ENCODE assay signal across 23 cellular contexts in the genomic region with DNA sequence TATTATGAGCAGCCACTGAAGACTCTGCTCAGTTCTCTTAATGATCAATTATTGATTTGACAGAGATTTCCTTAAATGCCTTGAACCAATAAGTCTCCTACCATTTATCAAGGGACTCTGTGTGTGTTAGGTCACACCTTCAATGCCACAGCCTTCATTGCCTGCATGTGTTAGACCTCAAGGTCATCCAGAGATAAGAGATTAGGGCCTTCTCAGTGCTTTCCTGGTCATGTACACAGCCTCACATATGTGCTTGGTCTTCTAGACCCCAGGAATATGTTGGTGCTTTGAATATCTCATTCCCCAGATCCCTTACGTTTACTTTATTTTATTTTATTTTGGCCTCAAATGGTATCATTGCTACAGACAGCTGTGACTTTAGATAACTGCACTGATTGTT.
"Had no signal": no experiment of that assay in that cellular context is flagged by ENCODE, and none has a peak within 500 bp of the region (broad histone marks: within the 10 kb centered on the region; RNA-seq: fewer than 3 reads in every experiment).

No MANE protein-coding gene starts in this region.

- ATAC-seq: foreskin keratinocyte, gastroesophageal sphincter, heart left ventricle, left cardiac atrium, left lung, left ventricle myocardium superior, lower lobe of right lung, mucosa of descending colon had no signal

- H3K4me3 ChIP-seq: coronary artery, dorsolateral prefrontal cortex, esophagus muscularis mucosa, gastroesophageal sphincter, heart left ventricle, left lung, lower lobe of right lung, mucosa of descending colon had no signal

- H3K4me1 ChIP-seq: esophagus muscularis mucosa, foreskin keratinocyte, gastroesophageal sphincter, heart left ventricle, left lung had no signal

- FAIRE-seq: colon, endothelial cell of umbilical vein, frontal cortex, islet of Langerhans, keratinocyte had no signal

- H3K27me3 ChIP-seq: esophagus muscularis mucosa, foreskin keratinocyte, gastroesophageal sphincter, heart left ventricle, left lung had no signal

- H3K36me3 ChIP-seq: esophagus muscularis mucosa, gastroesophageal sphincter, heart left ventricle, left lung, lower lobe of right lung had no signal

- H3K9me3 ChIP-seq: esophagus muscularis mucosa, gastroesophageal sphincter, heart left ventricle, left lung, lower lobe of right lung, mucosa of descending colon had no signal

- DNase-seq: dermis blood vessel endothelial cell; dorsolateral prefrontal cortex; effector CD4-positive, alpha-beta T cell; effector memory CD4-positive, alpha-beta T cell; foreskin keratinocyte; heart left ventricle; hippocampal formation; left cardiac atrium; left lung; left ventricle myocardium superior; lower lobe of right lung; mesenchymal stem cell; midbrain; mucosa of descending colon; naive B cell had no signal

- H3K27ac ChIP-seq: coronary artery, dorsolateral prefrontal cortex, esophagus muscularis mucosa, foreskin keratinocyte, gastroesophageal sphincter, heart left ventricle, left lung, lower lobe of right lung had no signal
